Comparison of ENCODE assay signal across 9 cellular contexts in the genomic region with DNA sequence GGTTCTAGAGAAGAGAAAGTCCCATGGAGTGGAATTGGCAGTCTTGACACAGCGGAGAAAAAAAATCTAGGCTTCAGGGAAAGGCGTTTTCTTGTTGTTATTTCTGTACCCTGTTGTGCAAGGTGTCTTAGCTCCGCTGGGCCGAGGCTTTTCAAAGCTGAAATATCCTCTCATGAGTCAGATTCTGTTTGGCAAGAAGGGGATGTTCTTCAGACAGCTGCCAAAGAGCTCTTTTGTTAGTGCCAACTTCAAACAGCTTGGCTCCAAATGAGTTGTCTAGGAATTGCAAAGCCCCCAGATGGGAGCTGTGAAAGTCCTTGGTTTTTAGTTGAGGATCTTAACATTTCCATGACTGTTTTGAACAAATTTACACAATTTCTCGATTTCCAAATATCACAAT. TPM values are rescaled to one million over a fixed set of nuclear protein-coding genes. Genes with fewer than 3 reads are reported as not detected.
DNase-seq lines count a peak whose midpoint lies in the region; ATAC-seq, FAIRE-seq and TF ChIP-seq lines count a peak whose summit lies in the region.
"Had no signal": no experiment of that assay in that cellular context is flagged by ENCODE, and none has a peak within 500 bp of the region (broad histone marks: within the 10 kb centered on the region; RNA-seq: fewer than 3 reads in every experiment).

No MANE protein-coding gene starts in this region.

- peaks cover 68% of the 10 kb centered on the region for H3K79me2 ChIP-seq in astrocyte (ENCODE audit: insufficient read depth, low read length)

- no peaks in the 10 kb centered on the region for H3K27me3 ChIP-seq in BLaER1 treated with 17β-estradiol and CSF1 and Interleukin-3, amounts not matched to agents 10 nM and 100 nM
- H3K27me3 ChIP-seq in astrocyte (ENCODE audit: insufficient read depth, low read length) = no peaks in the 10 kb centered on the region

- H4K20me1 ChIP-seq in BLaER1 treated with 17β-estradiol and CSF1 and Interleukin-3, amounts not matched to agents 10 nM and 100 nM = peaks cover 16 to 69% (median 30%) of the 10 kb centered on the region in 11 experiments; a peak in 16 of 22 replicates
- peaks cover 56% of the 10 kb centered on the region for H4K20me1 ChIP-seq in astrocyte (ENCODE audit: insufficient read depth, low read length)

- DNase-seq in KBM-7 (peak; percentile 19), astrocyte (ENCODE audit: low read depth) (peak; percentile 85), islet precursor cell (peak; percentile 60), RPMI8226 (no peak), NK-92 (lab: John Stamatoyannopoulos, UW; ENCODE audit: unreplicated experiment) (no peak)
- no peak for DNase-seq in stimulated activated effector memory CD8-positive, alpha-beta T cell treated with anti-CD3 and anti-CD28 coated beads, Interleukin-12 subunit alpha, Interleukin-12 subunit beta, amount 100 ng/mL, for 72 hours (ENCODE audit: low spot score in 2 of 2)
- no peak for DNase-seq in NK-92 treated with Interleukin-12 subunit alpha and Interleukin-12 subunit beta, amount 100 ng/mL, for 24 hours (lab: John Stamatoyannopoulos, UW)

- in situ Hi-C loops in KBM-7 (cut with MboI; ENCODE audit: low pct_unique_long_range_greater_than_20kb, low sequenced_read_pairs) = no loop called here

- H3K9me3 ChIP-seq in BLaER1 treated with 17β-estradiol and CSF1 and Interleukin-3, amounts not matched to agents 10 nM and 100 nM (replicated peaks in 1 of 11) = no peaks in the 10 kb centered on the region
- H3K9me3 ChIP-seq in astrocyte (ENCODE audit: insufficient read depth, low read depth, low read length) = no peaks in the 10 kb centered on the region

- H3K9ac ChIP-seq in BLaER1 treated with 17β-estradiol and CSF1 and Interleukin-3, amounts not matched to agents 10 nM and 100 nM = peak overlapping the region; percentile 94 to 99 (median 98); a peak in 21 of 22 replicates
- H3K9ac ChIP-seq in astrocyte (ENCODE audit: low read length) = peak overlapping the region; percentile 91

- no peak for ATAC-seq in stimulated activated effector memory CD8-positive, alpha-beta T cell treated with anti-CD3 and anti-CD28 coated beads, Interleukin-12 subunit alpha, Interleukin-12 subunit beta, amount 100 ng/mL, for 72 hours

- peak overlapping the region in 9 of 10 experiments; percentile 93 to 100 (median 97); a peak in 17 of 20 replicates for H3K4me3 ChIP-seq in BLaER1 treated with 17β-estradiol and CSF1 and Interleukin-3, amounts not matched to agents 10 nM and 100 nM
- peak overlapping the region; percentile 83 for H3K4me3 ChIP-seq in astrocyte (ENCODE audit: insufficient read depth, low read depth, low read length)

- H3K36me3 Mint-ChIP-seq in astrocyte (ENCODE audit: low read depth, unreplicated experiment) = peaks cover 5% of the 10 kb centered on the region
- H3K36me3 Mint-ChIP-seq in stimulated activated effector memory CD8-positive, alpha-beta T cell treated with anti-CD3 and anti-CD28 coated beads, Interleukin-12 subunit alpha, Interleukin-12 subunit beta, amount 100 ng/mL, for 72 hours = peaks cover 48% of the 10 kb centered on the region

- no peak overlapping the region for H2AFZ ChIP-seq in astrocyte (ENCODE audit: low read depth, low read length)

- no peak for TF ChIP-seq CTCF in astrocyte (IDR thresholded peaks at IDR 0.05; ENCODE audit: insufficient read depth, low read depth, low read length)

- H3K4me1 ChIP-seq in BLaER1 treated with 17β-estradiol and CSF1 and Interleukin-3, amounts not matched to agents 10 nM and 100 nM = peaks cover 27 to 49% (median 36%) of the 10 kb centered on the region in 10 experiments
- peaks cover 13% of the 10 kb centered on the region for H3K4me1 ChIP-seq in astrocyte (ENCODE audit: insufficient read depth, low read length)

- peaks cover 6% of the 10 kb centered on the region for H3K4me1 Mint-ChIP-seq in astrocyte (ENCODE audit: low read depth, unreplicated experiment)
- peaks cover 32% of the 10 kb centered on the region for H3K4me1 Mint-ChIP-seq in stimulated activated effector memory CD8-positive, alpha-beta T cell treated with anti-CD3 and anti-CD28 coated beads, Interleukin-12 subunit alpha, Interleukin-12 subunit beta, amount 100 ng/mL, for 72 hours

- H3K27me3 Mint-ChIP-seq in astrocyte (ENCODE audit: low read depth, unreplicated experiment) = no peaks in the 10 kb centered on the region

- H3K27ac Mint-ChIP-seq in astrocyte (ENCODE audit: unreplicated experiment) = no peak overlapping the region
- peak overlapping the region; percentile 26 for H3K27ac Mint-ChIP-seq in stimulated activated effector memory CD8-positive, alpha-beta T cell treated with anti-CD3 and anti-CD28 coated beads, Interleukin-12 subunit alpha, Interleukin-12 subunit beta, amount 100 ng/mL, for 72 hours

- H3K27ac ChIP-seq in BLaER1 treated with 17β-estradiol and CSF1 and Interleukin-3, amounts not matched to agents 10 nM and 100 nM = peak overlapping the region; percentile 82 to 97 (median 96); a peak in 21 of 22 replicates
- H3K27ac ChIP-seq in astrocyte (ENCODE audit: low read depth, low read length) = peak overlapping the region; percentile 12

- H3K9me3 Mint-ChIP-seq in astrocyte (ENCODE audit: unreplicated experiment) = no peaks in the 10 kb centered on the region
- H3K9me3 Mint-ChIP-seq in stimulated activated effector memory CD8-positive, alpha-beta T cell treated with anti-CD3 and anti-CD28 coated beads, Interleukin-12 subunit alpha, Interleukin-12 subunit beta, amount 100 ng/mL, for 72 hours = no peaks in the 10 kb centered on the region

- peak overlapping the region; percentile 80 to 96 (median 87) for H3K4me2 ChIP-seq in BLaER1 treated with 17β-estradiol and CSF1 and Interleukin-3, amounts not matched to agents 10 nM and 100 nM
- H3K4me2 ChIP-seq in astrocyte (ENCODE audit: low read length) = peak overlapping the region; percentile 93

- H3K36me3 ChIP-seq in BLaER1 treated with 17β-estradiol and CSF1 and Interleukin-3, amounts not matched to agents 10 nM and 100 nM = peaks cover 31 to 41% (median 40%) of the 10 kb centered on the region in 11 experiments
- H3K36me3 ChIP-seq in astrocyte (ENCODE audit: insufficient read depth, low read length) = peaks cover 15% of the 10 kb centered on the region

- H3K4me3 Mint-ChIP-seq in astrocyte (ENCODE audit: unreplicated experiment) = peak overlapping the region; percentile 98
- H3K4me3 Mint-ChIP-seq in stimulated activated effector memory CD8-positive, alpha-beta T cell treated with anti-CD3 and anti-CD28 coated beads, Interleukin-12 subunit alpha, Interleukin-12 subunit beta, amount 100 ng/mL, for 72 hours = peak overlapping the region; percentile 80

- FAIRE-seq in astrocyte (lab: Jason Lieb, UNC) = peak; percentile 89
- FAIRE-seq: islet of Langerhans had no signal

RNA-seq across cellular contexts. Expression of gene CRLS1, which starts 2.3 kb away (rescaled TPM):
- total RNA-seq in astrocyte = 35.6 and 36.4 TPM in 2 replicates

RNA-seq across cellular contexts. Expression of gene LRRN4, which starts 45.6 kb away (rescaled TPM):
- total RNA-seq in astrocyte = 1.0 and 1.1 TPM in 2 replicates

RNA-seq across cellular contexts. Expression of gene MCM8, which starts 57.8 kb away (rescaled TPM):
- total RNA-seq in astrocyte = 5.0 and 5.7 TPM in 2 replicates

RNA-seq across cellular contexts. Expression of gene TRMT6, which starts 57.9 kb away (rescaled TPM):
- 14.4 and 16.4 TPM in 2 replicates for total RNA-seq in astrocyte

Comparison
In these comparisons a context has a peak if more than half of its experiments do, and no peak if none do; other contexts are left out.
1. DNase-seq: peak in KBM-7 (single experiment), astrocyte (single experiment) and islet precursor cell (single experiment); none in stimulated activated effector memory CD8-positive, alpha-beta T cell treated with anti-CD3 and anti-CD28 coated beads, Interleukin-12 subunit alpha, Interleukin-12 subunit beta, amount 100 ng/mL, for 72 hours (0 of 2), RPMI8226 (single experiment), NK-92 treated with Interleukin-12 subunit alpha and Interleukin-12 subunit beta, amount 100 ng/mL, for 24 hours (single experiment) and NK-92 (single experiment).